In the genomic region with DNA sequence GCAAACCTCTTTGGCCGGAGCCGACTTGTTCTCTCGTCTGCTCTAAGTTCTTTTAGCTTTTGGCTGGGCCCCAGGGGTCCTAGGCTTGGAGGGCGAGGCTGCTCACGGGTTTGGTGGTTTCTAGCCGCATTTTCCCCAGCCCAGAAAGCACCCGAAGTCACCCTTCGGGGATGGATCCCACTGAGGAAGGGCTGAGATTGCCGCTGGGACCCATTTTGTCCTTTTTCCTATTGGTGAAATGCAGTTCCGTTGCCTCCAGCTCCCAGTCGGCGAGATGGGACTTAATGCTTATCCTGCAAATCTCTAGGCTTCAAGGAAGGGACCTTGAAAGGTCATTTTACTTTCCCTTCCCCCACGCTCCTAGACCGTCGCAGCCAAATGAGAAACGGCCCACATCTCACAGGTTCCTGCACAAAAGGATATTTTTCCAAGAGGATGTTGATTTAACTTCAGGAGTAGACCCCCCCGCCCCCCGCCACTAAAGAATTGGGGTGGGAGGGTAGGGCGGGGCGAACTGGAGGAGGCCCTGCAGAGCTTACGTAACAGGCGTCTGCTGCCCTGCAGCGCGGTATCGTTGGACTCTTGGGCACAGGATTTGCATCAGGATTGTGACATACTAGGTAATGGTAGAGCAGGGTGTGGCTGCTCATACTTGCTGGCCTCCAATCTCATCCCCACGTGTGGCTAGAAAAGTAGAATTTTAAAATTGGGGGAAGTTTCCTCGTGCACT, we compare ENCODE assay signal across 1 cellular context.
TF ChIP-seq lines count a peak whose summit lies in the region.

No MANE protein-coding gene starts in this region.

TF ChIP-seq in HepG2, 621 proteins besides CTCF, POLR2A, EP300 and RAD21 (continues in another document):
- TF ChIP-seq, protein P1, sequence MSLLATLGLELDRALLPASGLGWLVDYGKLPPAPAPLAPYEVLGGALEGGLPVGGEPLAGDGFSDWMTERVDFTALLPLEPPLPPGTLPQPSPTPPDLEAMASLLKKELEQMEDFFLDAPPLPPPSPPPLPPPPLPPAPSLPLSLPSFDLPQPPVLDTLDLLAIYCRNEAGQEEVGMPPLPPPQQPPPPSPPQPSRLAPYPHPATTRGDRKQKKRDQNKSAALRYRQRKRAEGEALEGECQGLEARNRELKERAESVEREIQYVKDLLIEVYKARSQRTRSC (CRISPR knock-in tag; IDR thresholded peaks at IDR 0.05; ENCODE audit: low read depth), result no peak
- TF ChIP-seq FOSL2 (CRISPR knock-in tag; IDR thresholded peaks at IDR 0.05) (peak; percentile 42; the same call in 1 of the 2 replicates), KLF16 (CRISPR knock-in tag; IDR thresholded peaks at IDR 0.05) (0 out of 4 replicates have a peak, but pooled peaks of 1 of the 2 experiments have one; percentile 21), GATAD2A (CRISPR knock-in tag; IDR thresholded peaks at IDR 0.05) (0 out of 2 replicates have a peak, but pooled peaks have one; percentile 23), HDAC1 (CRISPR knock-in tag; IDR thresholded peaks at IDR 0.05) (no peak), FOXO1 (CRISPR knock-in tag; IDR thresholded peaks at IDR 0.05) (no peak), PRPF4 (IDR thresholded peaks at IDR 0.05; ENCODE audit: low read depth, low read length, poor library complexity, severe bottlenecking) (no peak), CEBPG (CRISPR knock-in tag; IDR thresholded peaks at IDR 0.05) (peak; percentile 90), ZNF678 (CRISPR knock-in tag; IDR thresholded peaks at IDR 0.05) (no peak), HDAC2 (CRISPR knock-in tag; IDR thresholded peaks at IDR 0.05) (no peak), HMGA1 (CRISPR knock-in tag; conservative IDR thresholded peaks at IDR 0.05) (no peak), MEF2D (CRISPR knock-in tag; IDR thresholded peaks at IDR 0.05) (no peak), MAFK (conservative IDR thresholded peaks at IDR 0.05 in 1 of 2, IDR thresholded peaks at IDR 0.05 in 1 of 2; ENCODE audit: low read length in 2 of 2) (0 out of 4 replicates have a peak, but pooled peaks have one; percentile 2 to 18), MXD3 (CRISPR knock-in tag; IDR thresholded peaks at IDR 0.05) (no peak), ZNF841 (CRISPR knock-in tag; IDR thresholded peaks at IDR 0.05; ENCODE audit: borderline replicate concordance) (no peak), NFIB (CRISPR knock-in tag; IDR thresholded peaks at IDR 0.05; ENCODE audit: borderline replicate concordance) (no peak), ZNF281 (CRISPR knock-in tag; IDR thresholded peaks at IDR 0.05; ENCODE audit: borderline replicate concordance) (0 out of 2 replicates have a peak, but pooled peaks have one; percentile 46), SP5 (CRISPR knock-in tag; IDR thresholded peaks at IDR 0.05; ENCODE audit: borderline replicate concordance, low read depth) (peak; percentile 38; the same call in 1 of the 2 replicates), ZFY (CRISPR knock-in tag; IDR thresholded peaks at IDR 0.05) (no peak), ZNF746 (CRISPR knock-in tag; IDR thresholded peaks at IDR 0.05) (no peak), HNF4A (CRISPR knock-in tag; IDR thresholded peaks at IDR 0.05) (peak; percentile 62), ZFP36L1 (CRISPR knock-in tag; IDR thresholded peaks at IDR 0.05) (no peak), GLMP (CRISPR knock-in tag; IDR thresholded peaks at IDR 0.05; ENCODE audit: borderline replicate concordance) (no peak), MAFF (IDR thresholded peaks at IDR 0.05; ENCODE audit: low read depth, low read length) (no peak), ZNF773 (CRISPR knock-in tag; IDR thresholded peaks at IDR 0.05; ENCODE audit: borderline replicate concordance) (no peak), ETV5 (CRISPR knock-in tag; IDR thresholded peaks at IDR 0.05; ENCODE audit: borderline replicate concordance) (peak; percentile 17; the same call in 1 of the 2 replicates), NFYC (CRISPR knock-in tag; IDR thresholded peaks at IDR 0.05) (no peak), ZSCAN5A (CRISPR knock-in tag; IDR thresholded peaks at IDR 0.05; ENCODE audit: borderline replicate concordance) (no peak), ZNF816 (CRISPR knock-in tag; IDR thresholded peaks at IDR 0.05; ENCODE audit: borderline replicate concordance) (0 out of 2 replicates have a peak, but pooled peaks have one; percentile 2), LRRFIP1 (CRISPR knock-in tag; conservative IDR thresholded peaks at IDR 0.05) (no peak), ZNF44 (CRISPR knock-in tag; IDR thresholded peaks at IDR 0.05) (no peak), ZNF709 (CRISPR knock-in tag; IDR thresholded peaks at IDR 0.05) (no peak)
- TF ChIP-seq, protein P2, sequence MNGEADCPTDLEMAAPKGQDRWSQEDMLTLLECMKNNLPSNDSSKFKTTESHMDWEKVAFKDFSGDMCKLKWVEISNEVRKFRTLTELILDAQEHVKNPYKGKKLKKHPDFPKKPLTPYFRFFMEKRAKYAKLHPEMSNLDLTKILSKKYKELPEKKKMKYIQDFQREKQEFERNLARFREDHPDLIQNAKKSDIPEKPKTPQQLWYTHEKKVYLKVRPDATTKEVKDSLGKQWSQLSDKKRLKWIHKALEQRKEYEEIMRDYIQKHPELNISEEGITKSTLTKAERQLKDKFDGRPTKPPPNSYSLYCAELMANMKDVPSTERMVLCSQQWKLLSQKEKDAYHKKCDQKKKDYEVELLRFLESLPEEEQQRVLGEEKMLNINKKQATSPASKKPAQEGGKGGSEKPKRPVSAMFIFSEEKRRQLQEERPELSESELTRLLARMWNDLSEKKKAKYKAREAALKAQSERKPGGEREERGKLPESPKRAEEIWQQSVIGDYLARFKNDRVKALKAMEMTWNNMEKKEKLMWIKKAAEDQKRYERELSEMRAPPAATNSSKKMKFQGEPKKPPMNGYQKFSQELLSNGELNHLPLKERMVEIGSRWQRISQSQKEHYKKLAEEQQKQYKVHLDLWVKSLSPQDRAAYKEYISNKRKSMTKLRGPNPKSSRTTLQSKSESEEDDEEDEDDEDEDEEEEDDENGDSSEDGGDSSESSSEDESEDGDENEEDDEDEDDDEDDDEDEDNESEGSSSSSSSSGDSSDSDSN (CRISPR knock-in tag; IDR thresholded peaks at IDR 0.05), result no peak
- TF ChIP-seq, protein P3, sequence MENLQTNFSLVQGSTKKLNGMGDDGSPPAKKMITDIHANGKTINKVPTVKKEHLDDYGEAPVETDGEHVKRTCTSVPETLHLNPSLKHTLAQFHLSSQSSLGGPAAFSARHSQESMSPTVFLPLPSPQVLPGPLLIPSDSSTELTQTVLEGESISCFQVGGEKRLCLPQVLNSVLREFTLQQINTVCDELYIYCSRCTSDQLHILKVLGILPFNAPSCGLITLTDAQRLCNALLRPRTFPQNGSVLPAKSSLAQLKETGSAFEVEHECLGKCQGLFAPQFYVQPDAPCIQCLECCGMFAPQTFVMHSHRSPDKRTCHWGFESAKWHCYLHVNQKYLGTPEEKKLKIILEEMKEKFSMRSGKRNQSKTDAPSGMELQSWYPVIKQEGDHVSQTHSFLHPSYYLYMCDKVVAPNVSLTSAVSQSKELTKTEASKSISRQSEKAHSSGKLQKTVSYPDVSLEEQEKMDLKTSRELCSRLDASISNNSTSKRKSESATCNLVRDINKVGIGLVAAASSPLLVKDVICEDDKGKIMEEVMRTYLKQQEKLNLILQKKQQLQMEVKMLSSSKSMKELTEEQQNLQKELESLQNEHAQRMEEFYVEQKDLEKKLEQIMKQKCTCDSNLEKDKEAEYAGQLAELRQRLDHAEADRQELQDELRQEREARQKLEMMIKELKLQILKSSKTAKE (CRISPR knock-in tag; IDR thresholded peaks at IDR 0.05; ENCODE audit: borderline replicate concordance), result 0 out of 2 replicates have a peak, but pooled peaks have one; percentile 20
- TF ChIP-seq, protein P4, sequence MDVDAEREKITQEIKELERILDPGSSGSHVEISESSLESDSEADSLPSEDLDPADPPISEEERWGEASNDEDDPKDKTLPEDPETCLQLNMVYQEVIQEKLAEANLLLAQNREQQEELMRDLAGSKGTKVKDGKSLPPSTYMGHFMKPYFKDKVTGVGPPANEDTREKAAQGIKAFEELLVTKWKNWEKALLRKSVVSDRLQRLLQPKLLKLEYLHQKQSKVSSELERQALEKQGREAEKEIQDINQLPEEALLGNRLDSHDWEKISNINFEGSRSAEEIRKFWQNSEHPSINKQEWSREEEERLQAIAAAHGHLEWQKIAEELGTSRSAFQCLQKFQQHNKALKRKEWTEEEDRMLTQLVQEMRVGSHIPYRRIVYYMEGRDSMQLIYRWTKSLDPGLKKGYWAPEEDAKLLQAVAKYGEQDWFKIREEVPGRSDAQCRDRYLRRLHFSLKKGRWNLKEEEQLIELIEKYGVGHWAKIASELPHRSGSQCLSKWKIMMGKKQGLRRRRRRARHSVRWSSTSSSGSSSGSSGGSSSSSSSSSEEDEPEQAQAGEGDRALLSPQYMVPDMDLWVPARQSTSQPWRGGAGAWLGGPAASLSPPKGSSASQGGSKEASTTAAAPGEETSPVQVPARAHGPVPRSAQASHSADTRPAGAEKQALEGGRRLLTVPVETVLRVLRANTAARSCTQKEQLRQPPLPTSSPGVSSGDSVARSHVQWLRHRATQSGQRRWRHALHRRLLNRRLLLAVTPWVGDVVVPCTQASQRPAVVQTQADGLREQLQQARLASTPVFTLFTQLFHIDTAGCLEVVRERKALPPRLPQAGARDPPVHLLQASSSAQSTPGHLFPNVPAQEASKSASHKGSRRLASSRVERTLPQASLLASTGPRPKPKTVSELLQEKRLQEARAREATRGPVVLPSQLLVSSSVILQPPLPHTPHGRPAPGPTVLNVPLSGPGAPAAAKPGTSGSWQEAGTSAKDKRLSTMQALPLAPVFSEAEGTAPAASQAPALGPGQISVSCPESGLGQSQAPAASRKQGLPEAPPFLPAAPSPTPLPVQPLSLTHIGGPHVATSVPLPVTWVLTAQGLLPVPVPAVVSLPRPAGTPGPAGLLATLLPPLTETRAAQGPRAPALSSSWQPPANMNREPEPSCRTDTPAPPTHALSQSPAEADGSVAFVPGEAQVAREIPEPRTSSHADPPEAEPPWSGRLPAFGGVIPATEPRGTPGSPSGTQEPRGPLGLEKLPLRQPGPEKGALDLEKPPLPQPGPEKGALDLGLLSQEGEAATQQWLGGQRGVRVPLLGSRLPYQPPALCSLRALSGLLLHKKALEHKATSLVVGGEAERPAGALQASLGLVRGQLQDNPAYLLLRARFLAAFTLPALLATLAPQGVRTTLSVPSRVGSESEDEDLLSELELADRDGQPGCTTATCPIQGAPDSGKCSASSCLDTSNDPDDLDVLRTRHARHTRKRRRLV (CRISPR knock-in tag; IDR thresholded peaks at IDR 0.05), result no peak
- TF ChIP-seq, protein P5, sequence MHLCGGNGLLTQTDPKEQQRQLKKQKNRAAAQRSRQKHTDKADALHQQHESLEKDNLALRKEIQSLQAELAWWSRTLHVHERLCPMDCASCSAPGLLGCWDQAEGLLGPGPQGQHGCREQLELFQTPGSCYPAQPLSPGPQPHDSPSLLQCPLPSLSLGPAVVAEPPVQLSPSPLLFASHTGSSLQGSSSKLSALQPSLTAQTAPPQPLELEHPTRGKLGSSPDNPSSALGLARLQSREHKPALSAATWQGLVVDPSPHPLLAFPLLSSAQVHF (CRISPR knock-in tag; IDR thresholded peaks at IDR 0.05), result no peak
